Comparison of ENCODE assay signal across 8 cellular contexts in genomic region chr5:134650660-134651059, GRCh38. TPM values are rescaled to one million over a fixed set of nuclear protein-coding genes. Genes with fewer than 3 reads are reported as not detected.
A peak's percentile ranks its signal among the peaks of the same experiment; 100 is the strongest.
DNase-seq lines count a peak whose midpoint lies in the region; ATAC-seq, FAIRE-seq and TF ChIP-seq lines count a peak whose summit lies in the region.
"Not testable (repeated sequence)": the region's sequence is repeated elsewhere in the genome, so short reads cannot be mapped to it uniquely, and the experiment has no call there.

No MANE protein-coding gene starts in this region.

- POLR2A ChIA-PET in activated CD4-positive, alpha-beta memory T cell treated with anti-CD3 and anti-CD28 coated beads, Interleukin-2, amount 10 ng/mL, durations not matched to agents 7 days and 5 days (lab: Charles Lee) = interaction anchor here (1.4 kb wide), 1 partner anchor 19 kb away, joined by 6 read pairs; no protein-coding TSS in a partner anchor

- peaks cover 10% of the 10 kb centered on the region for H3F3A ChIP-seq in GM23338 (replicated peaks; ENCODE audit: low read depth)
- H3F3A ChIP-seq in OCI-LY1 (ENCODE audit: insufficient read depth, low read length) = not testable (repeated sequence)

- 0 out of 2 replicates have a peak overlapping the region, but pooled peaks have one; percentile 32 for H3K27ac ChIP-seq in GM23338 (ENCODE audit: low read depth)
- not testable (repeated sequence) for H3K27ac ChIP-seq in OCI-LY1 (ENCODE audit: low read depth, low read length, poor library complexity, severe bottlenecking); astrocyte (ENCODE audit: low read depth, low read length); spleen

- H3K36me3 Mint-ChIP-seq in GM23338 (ENCODE audit: low read depth); astrocyte (ENCODE audit: low read depth, unreplicated experiment); natural killer cell treated with Interleukin-12 subunit alpha and Interleukin-12 subunit beta and Interleukin-15 and Interleukin-18, amount 100 ng/mL, for 72 hours: not testable (repeated sequence)
- peaks cover 28% of the 10 kb centered on the region for H3K36me3 Mint-ChIP-seq in activated CD4-positive, alpha-beta memory T cell treated with anti-CD3 and anti-CD28 coated beads, Interleukin-2, amount 10 ng/mL, durations not matched to agents 7 days and 5 days (ENCODE audit: low read depth)

- intact Hi-C loops in spleen (cut with DNase I; ENCODE audit: low total_unique reads) = not testable (repeated sequence)

- H3K4me1 ChIP-seq in GM23338 (ENCODE audit: insufficient read depth); astrocyte (ENCODE audit: insufficient read depth, low read length): not testable (repeated sequence)
- H3K4me1 ChIP-seq in OCI-LY1 (ENCODE audit: insufficient read depth, low read length, severe bottlenecking) (peaks cover 22% of the 10 kb centered on the region), spleen (peaks cover 32 to 73% (median 56%) of the 10 kb centered on the region in 6 donors)

- H3K27me3 Mint-ChIP-seq in GM23338 (ENCODE audit: insufficient read depth, low read depth, poor library complexity); activated CD4-positive, alpha-beta memory T cell treated with anti-CD3 and anti-CD28 coated beads, Interleukin-2, amount 10 ng/mL, durations not matched to agents 7 days and 5 days; astrocyte (ENCODE audit: low read depth, unreplicated experiment); natural killer cell treated with Interleukin-12 subunit alpha and Interleukin-12 subunit beta and Interleukin-15 and Interleukin-18, amount 100 ng/mL, for 72 hours: not testable (repeated sequence)

- not testable (repeated sequence) for H3K4me1 Mint-ChIP-seq in GM23338
- H3K4me1 Mint-ChIP-seq in activated CD4-positive, alpha-beta memory T cell treated with anti-CD3 and anti-CD28 coated beads, Interleukin-2, amount 10 ng/mL, durations not matched to agents 7 days and 5 days = peaks cover 29% of the 10 kb centered on the region
- peaks cover 11% of the 10 kb centered on the region for H3K4me1 Mint-ChIP-seq in astrocyte (ENCODE audit: low read depth, unreplicated experiment)
- H3K4me1 Mint-ChIP-seq in natural killer cell treated with Interleukin-12 subunit alpha and Interleukin-12 subunit beta and Interleukin-15 and Interleukin-18, amount 100 ng/mL, for 72 hours (ENCODE audit: low read depth in 2 of 2) = peaks cover 18 to 22% of the 10 kb centered on the region in 2 donors

- H3K4me3 ChIP-seq in AG10803 (ENCODE audit: low read length) = peak overlapping the region; percentile 100
- 0 out of 2 replicates have a peak overlapping the region, but pooled peaks have one; percentile 99 for H3K4me3 ChIP-seq in GM23338
- H3K4me3 ChIP-seq in OCI-LY1 (ENCODE audit: low read depth, low read length, poor library complexity, severe bottlenecking) = peak overlapping the region; percentile 92
- H3K4me3 ChIP-seq in astrocyte (ENCODE audit: insufficient read depth, low read depth, low read length) = peak overlapping the region; percentile 90
- H3K4me3 ChIP-seq in fibroblast of pulmonary artery (replicated peaks; ENCODE audit: low read depth, low read length) = peak overlapping the region; percentile 99
- peak overlapping the region in 2 of 8 donors; percentile 80 to 93 for H3K4me3 ChIP-seq in spleen

- H3K27ac Mint-ChIP-seq in GM23338 = not testable (repeated sequence)
- peak overlapping the region; percentile 21 for H3K27ac Mint-ChIP-seq in activated CD4-positive, alpha-beta memory T cell treated with anti-CD3 and anti-CD28 coated beads, Interleukin-2, amount 10 ng/mL, durations not matched to agents 7 days and 5 days
- H3K27ac Mint-ChIP-seq in astrocyte (ENCODE audit: unreplicated experiment) = peak overlapping the region; percentile 84
- peak overlapping the region; percentile 99 to 100 for H3K27ac Mint-ChIP-seq in natural killer cell treated with Interleukin-12 subunit alpha and Interleukin-12 subunit beta and Interleukin-15 and Interleukin-18, amount 100 ng/mL, for 72 hours

- CTCF ChIA-PET in activated CD4-positive, alpha-beta memory T cell treated with anti-CD3 and anti-CD28 coated beads, Interleukin-2, amount 10 ng/mL, durations not matched to agents 7 days and 5 days (lab: Charles Lee) = not testable (repeated sequence)

- H3K27me3 ChIP-seq in GM23338 (ENCODE audit: insufficient read depth); OCI-LY1 (ENCODE audit: insufficient read depth, low read length); astrocyte (ENCODE audit: insufficient read depth, low read length); spleen (replicated peaks in 1 of 7): not testable (repeated sequence)

- WGBS in spleen, 5 donors = 77 to 90% (median 79%) methylated on average over 6 of the region's 6 CpGs

- H3K4me2 ChIP-seq in GM23338 (0 out of 2 replicates have a peak overlapping the region, but pooled peaks have one; percentile 95), OCI-LY1 (ENCODE audit: low read length) (peak overlapping the region; percentile 73), astrocyte (ENCODE audit: low read length) (peak overlapping the region; percentile 86)

- not testable (repeated sequence) for DNase-seq in AG10803 (ENCODE audit: low read depth); GM23338 (ENCODE audit: low spot score); activated CD4-positive, alpha-beta memory T cell treated with anti-CD3 and anti-CD28 coated beads, Interleukin-2, amount 10 ng/mL, durations not matched to agents 7 days and 5 days; astrocyte (ENCODE audit: low read depth); fibroblast of pulmonary artery (ENCODE audit: low read depth); natural killer cell treated with Interleukin-12 subunit alpha and Interleukin-12 subunit beta and Interleukin-15 and Interleukin-18, amount 100 ng/mL, for 72 hours (ENCODE audit: low spot score)
- peak; percentile 13 for DNase-seq in spleen

- not testable (repeated sequence) for FAIRE-seq in astrocyte (lab: Jason Lieb, UNC)

- not testable (repeated sequence) for H3K9ac ChIP-seq in OCI-LY1 (ENCODE audit: low read length)
- peak overlapping the region; percentile 99 for H3K9ac ChIP-seq in astrocyte (ENCODE audit: low read length)

- 0 out of 3 replicates have a peak overlapping the region, but pooled peaks have one; percentile 14 for H3K4me3 Mint-ChIP-seq in GM23338
- H3K4me3 Mint-ChIP-seq in activated CD4-positive, alpha-beta memory T cell treated with anti-CD3 and anti-CD28 coated beads, Interleukin-2, amount 10 ng/mL, durations not matched to agents 7 days and 5 days = peak overlapping the region; percentile 60
- H3K4me3 Mint-ChIP-seq in astrocyte (ENCODE audit: unreplicated experiment) = peak overlapping the region; percentile 98
- peak overlapping the region; percentile 93 for H3K4me3 Mint-ChIP-seq in natural killer cell treated with Interleukin-12 subunit alpha and Interleukin-12 subunit beta and Interleukin-15 and Interleukin-18, amount 100 ng/mL, for 72 hours

- ATAC-seq in GM23338; natural killer cell treated with Interleukin-12 subunit alpha and Interleukin-12 subunit beta and Interleukin-15 and Interleukin-18, amount 100 ng/mL, for 72 hours: not testable (repeated sequence)

- not testable (repeated sequence) for H3K9me2 ChIP-seq in GM23338 (ENCODE audit: insufficient read depth); OCI-LY1 (ENCODE audit: low read depth, low read length)

- not testable (repeated sequence) for TF ChIP-seq POLR2A in spleen (IDR thresholded peaks at IDR 0.05)

- H3K9me3 Mint-ChIP-seq in GM23338; activated CD4-positive, alpha-beta memory T cell treated with anti-CD3 and anti-CD28 coated beads, Interleukin-2, amount 10 ng/mL, durations not matched to agents 7 days and 5 days; astrocyte (ENCODE audit: unreplicated experiment); natural killer cell treated with Interleukin-12 subunit alpha and Interleukin-12 subunit beta and Interleukin-15 and Interleukin-18, amount 100 ng/mL, for 72 hours: not testable (repeated sequence)

- not testable (repeated sequence) for H3K9me3 ChIP-seq in OCI-LY1 (ENCODE audit: low read length); astrocyte (ENCODE audit: insufficient read depth, low read depth, low read length); spleen

- not testable (repeated sequence) for H3K36me3 ChIP-seq in GM23338 (ENCODE audit: insufficient read depth); OCI-LY1 (ENCODE audit: insufficient read depth, low read length); astrocyte (ENCODE audit: insufficient read depth, low read length)
- peaks cover 0 to 18% (median 0%) of the 10 kb centered on the region in 6 donors for H3K36me3 ChIP-seq in spleen

- H3K79me2 ChIP-seq in GM23338 (replicated peaks; ENCODE audit: insufficient read depth) = peaks cover 74% of the 10 kb centered on the region
- H3K79me2 ChIP-seq in OCI-LY1 (ENCODE audit: insufficient read depth, low read length) = peaks cover 37% of the 10 kb centered on the region
- H3K79me2 ChIP-seq in astrocyte (ENCODE audit: insufficient read depth, low read length) = peaks cover 79% of the 10 kb centered on the region

- TF ChIP-seq CTCF in AG10803 (conservative IDR thresholded peaks at IDR 0.05; ENCODE audit: low read length); GM23338 (conservative IDR thresholded peaks at IDR 0.05; ENCODE audit: low read depth in 2 of 2); OCI-LY1 (IDR thresholded peaks at IDR 0.05; ENCODE audit: low read length); astrocyte (IDR thresholded peaks at IDR 0.05; ENCODE audit: insufficient read depth, low read depth, low read length); fibroblast of pulmonary artery (IDR thresholded peaks at IDR 0.05; ENCODE audit: low read length, missing control alignments); spleen (IDR thresholded peaks at IDR 0.05 in 8 of 11, conservative IDR thresholded peaks at IDR 0.05 in 3 of 11): not testable (repeated sequence)

- H4K20me1 ChIP-seq in GM23338 (replicated peaks; ENCODE audit: insufficient read depth); OCI-LY1 (ENCODE audit: insufficient read depth, low read length): not testable (repeated sequence)
- H4K20me1 ChIP-seq in astrocyte (ENCODE audit: insufficient read depth, low read length) = peaks cover 59% of the 10 kb centered on the region

- H2AFZ ChIP-seq in GM23338; OCI-LY1 (ENCODE audit: low read length); astrocyte (ENCODE audit: low read depth, low read length): not testable (repeated sequence)

RNA-seq across cellular contexts. Expression of gene SEC24A, which starts 2.1 kb away (rescaled TPM):
- total RNA-seq in GM23338 (2014; rRNA removed; shearing (Covaris generic)) = 36.5 and 37.4 TPM in 2 replicates
- polyA plus RNA-seq in GM23338 (2016; fragmentation: Nextera tagmentation; extraction: Ambion mirVana) (8.1 and 9.0 TPM in 2 replicates), spleen (1 to 10 TPM; 2.3 to 4.3 (median 2.9) TPM)
- total RNA-seq in activated CD4-positive, alpha-beta memory T cell treated with anti-CD3 and anti-CD28 coated beads, Interleukin-2, amount 10 ng/mL, durations not matched to agents 7 days and 5 days = 10 to 100 TPM; 29.3 to 29.6 TPM
- total RNA-seq in astrocyte (51.9 and 56.1 TPM in 2 replicates), spleen (10 to 100 TPM; 20.7 to 36.3 (median 26.2) TPM)
- 10 to 100 TPM; 40.2 to 42.1 TPM for total RNA-seq in natural killer cell treated with Interleukin-12 subunit alpha and Interleukin-12 subunit beta and Interleukin-15 and Interleukin-18, amount 100 ng/mL, for 72 hours

RNA-seq across cellular contexts. Expression of gene SAR1B, which starts 18.0 kb away (rescaled TPM):
- total RNA-seq in GM23338 (2014; rRNA removed; shearing (Covaris generic)) = 11.9 and 30.3 TPM in 2 replicates
- polyA plus RNA-seq in GM23338 (2016; fragmentation: Nextera tagmentation; extraction: Ambion mirVana) = 26.1 and 26.8 TPM in 2 replicates
- 10 to 100 TPM; 55.3 to 57.7 TPM for total RNA-seq in activated CD4-positive, alpha-beta memory T cell treated with anti-CD3 and anti-CD28 coated beads, Interleukin-2, amount 10 ng/mL, durations not matched to agents 7 days and 5 days
- total RNA-seq in astrocyte = 63.8 and 64.3 TPM in 2 replicates
- 10 to 100 TPM; 63.7 to 70.9 TPM for total RNA-seq in natural killer cell treated with Interleukin-12 subunit alpha and Interleukin-12 subunit beta and Interleukin-15 and Interleukin-18, amount 100 ng/mL, for 72 hours
- total RNA-seq in spleen = 10 to 100 TPM; 40.2 to 68.6 (median 52.0) TPM
- polyA plus RNA-seq in spleen = 10 to 100 TPM in 2 of 3 donors, 1 to 10 TPM in 1; 7.8 to 14.5 (median 11.5) TPM

Comparison
In these comparisons a context has a peak if more than half of its experiments do, and no peak if none do; other contexts are left out.
1. H3K4me3 Mint-ChIP-seq: peak in every context shown above with its lines; median percentile 98 in astrocyte; 93 in natural killer cell treated with Interleukin-12 subunit alpha and Interleukin-12 subunit beta and Interleukin-15 and Interleukin-18, amount 100 ng/mL, for 72 hours; 60 in activated CD4-positive, alpha-beta memory T cell treated with anti-CD3 and anti-CD28 coated beads, Interleukin-2, amount 10 ng/mL, durations not matched to agents 7 days and 5 days; 14 in GM23338.